ENCODE assay signal across 25 cellular contexts in the genomic region with DNA sequence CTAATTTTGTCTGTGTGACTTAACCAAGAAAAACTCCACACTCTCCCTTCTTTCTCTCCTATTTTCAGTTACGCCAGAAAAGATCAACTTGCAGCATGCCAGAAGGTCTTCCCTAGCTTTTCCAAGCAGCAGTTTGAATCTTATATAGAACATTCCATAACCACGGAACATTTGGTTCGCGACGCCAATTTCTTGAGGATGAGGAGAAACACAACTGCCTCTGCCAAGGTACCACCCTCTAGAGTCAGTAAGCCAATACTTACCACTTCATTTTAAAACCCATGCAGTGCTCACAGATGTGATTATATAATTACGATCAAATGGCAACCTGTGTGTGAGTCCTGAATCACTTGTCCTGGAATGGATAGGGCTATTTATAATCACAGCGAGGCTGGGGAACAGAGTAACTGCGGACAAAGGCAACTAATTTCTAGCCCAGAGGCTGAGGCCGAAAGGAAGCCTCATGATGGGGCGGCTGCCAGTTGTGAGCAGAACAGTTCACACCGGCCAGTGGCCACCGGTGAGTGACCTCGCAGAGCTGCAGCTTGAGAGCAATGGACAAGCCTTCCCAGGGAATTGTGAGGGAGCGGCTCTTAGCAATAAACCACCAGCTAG. TPM values are rescaled to one million over a fixed set of nuclear protein-coding genes. Genes with fewer than 3 reads are reported as not detected.
DNase-seq lines count a peak whose midpoint lies in the region.
"Had no signal": no experiment of that assay in that cellular context is flagged by ENCODE, and none has a peak within 500 bp of the region (broad histone marks: within the 10 kb centered on the region; RNA-seq: fewer than 3 reads in every experiment).

No MANE protein-coding gene starts in this region.

- H4K20me1 ChIP-seq in GM23248 (ENCODE audit: insufficient read depth): no peaks in the 10 kb centered on the region

- H3K27ac Mint-ChIP-seq in activated T-helper 1 cell treated with anti-CD3 and anti-CD28 coated beads, Interleukin-12 subunit alpha, Interleukin-12 subunit beta, Interleukin-2, Interleukin-4 antibody, amounts not matched to agents 30 ng/mL and 10 ng/mL and 1 ng/mL, durations not matched to agents 14 hours and 24 hours and 36 hours: no peak overlapping the region
- H3K27ac Mint-ChIP-seq: activated CD4-positive, alpha-beta memory T cell treated with anti-CD3 and anti-CD28 coated beads, Interleukin-2, amount 10 ng/mL, durations not matched to agents 7 days and 5 days; activated naive CD8-positive, alpha-beta T cell; T-cell had no signal

- H3K27me3 ChIP-seq in GM23248 (replicated peaks; ENCODE audit: insufficient read depth): peaks cover 37% of the 10 kb centered on the region

- no peaks in the 10 kb centered on the region for H3K79me2 ChIP-seq in GM23248 (ENCODE audit: insufficient read depth)

- in situ Hi-C loops in GM23248 (cut with MboI): no loop called here

- no peaks in the 10 kb centered on the region for H3K4me1 Mint-ChIP-seq in activated T-helper 1 cell treated with anti-CD3 and anti-CD28 coated beads, Interleukin-12 subunit alpha, Interleukin-12 subunit beta, Interleukin-2, Interleukin-4 antibody, amounts not matched to agents 30 ng/mL and 10 ng/mL and 1 ng/mL, durations not matched to agents 14 hours and 24 hours and 36 hours (ENCODE audit: low read depth)
- H3K4me1 Mint-ChIP-seq: activated CD4-positive, alpha-beta memory T cell treated with anti-CD3 and anti-CD28 coated beads, Interleukin-2, amount 10 ng/mL, durations not matched to agents 7 days and 5 days; T-cell had no signal

- no peak overlapping the region for H3K9ac ChIP-seq in GM23248

- WGBS in GM23248 (ENCODE audit: low coverage in 1 of 2, low lambda C conversion rate in 2 of 2, missing lambda C conversion rate in 2 of 2), 2 experiments: 16 to 19% methylated on average over 14 of the region's 14 CpGs

- no peaks in the 10 kb centered on the region for H3K9me3 ChIP-seq in GM23248 (ENCODE audit: low read depth)
- H3K9me3 ChIP-seq: Caco-2, transverse colon had no signal

- H2AFZ ChIP-seq in GM23248: no peak overlapping the region

- H3K4me1 ChIP-seq in GM23248 (ENCODE audit: insufficient read depth): no peaks in the 10 kb centered on the region
- H3K4me1 ChIP-seq: Caco-2, transverse colon had no signal

- H3K36me3 Mint-ChIP-seq in activated T-helper 1 cell treated with anti-CD3 and anti-CD28 coated beads, Interleukin-12 subunit alpha, Interleukin-12 subunit beta, Interleukin-2, Interleukin-4 antibody, amounts not matched to agents 30 ng/mL and 10 ng/mL and 1 ng/mL, durations not matched to agents 14 hours and 24 hours and 36 hours (ENCODE audit: low read depth): no peaks in the 10 kb centered on the region
- H3K36me3 Mint-ChIP-seq: activated naive CD8-positive, alpha-beta T cell; T-cell had no signal

- H3F3A ChIP-seq in GM23248 (ENCODE audit: insufficient read depth): no peaks in the 10 kb centered on the region

- no peak overlapping the region for H3K4me3 Mint-ChIP-seq in activated T-helper 1 cell treated with anti-CD3 and anti-CD28 coated beads, Interleukin-12 subunit alpha, Interleukin-12 subunit beta, Interleukin-2, Interleukin-4 antibody, amounts not matched to agents 30 ng/mL and 10 ng/mL and 1 ng/mL, durations not matched to agents 14 hours and 24 hours and 36 hours
- H3K4me3 Mint-ChIP-seq: activated CD4-positive, alpha-beta memory T cell treated with anti-CD3 and anti-CD28 coated beads, Interleukin-2, amount 10 ng/mL, durations not matched to agents 7 days and 5 days; activated naive CD8-positive, alpha-beta T cell; T-cell had no signal

- peak; percentile 30 for DNase-seq in GM23248
- DNase-seq in inferior parietal cortex (ENCODE audit: extremely low spot score): peak; percentile 61
- DNase-seq in renal cortical epithelial cell (ENCODE audit: low read depth): peak; percentile 18
- no peak for DNase-seq in NCI-H2029 (lab: John Stamatoyannopoulos, UW)
- DNase-seq in kidney glomerular epithelial cell (lab: John Stamatoyannopoulos, UW): no peak
- DNase-seq in activated T-helper 1 cell treated with anti-CD3 and anti-CD28 coated beads, Interleukin-12 subunit alpha, Interleukin-12 subunit beta, Interleukin-2, Interleukin-4 antibody, amounts not matched to agents 30 ng/mL and 10 ng/mL and 1 ng/mL, durations not matched to agents 14 hours and 24 hours and 36 hours (ENCODE audit: low spot score): no peak
- DNase-seq in NK-92 (lab: John Stamatoyannopoulos, UW; ENCODE audit: unreplicated experiment): no peak
- DNase-seq: activated CD4-positive, alpha-beta memory T cell treated with anti-CD3 and anti-CD28 coated beads, Interleukin-2, amount 10 ng/mL, durations not matched to agents 7 days and 5 days; C1 segment of cervical spinal cord; Caco-2; DND-41; effector memory CD4-positive, alpha-beta T cell; KG1; MV-4-11; NCI-H2171 treated with DMSO at 0.1 percent for 48 hours; retina; SHP77 treated with DMSO at 0.1 percent for 48 hours; stimulated activated naive CD8-positive, alpha-beta T cell treated with anti-CD3 and anti-CD28 coated beads, Interleukin-15, Interleukin-2, amounts not matched to agents 100 U/mL and 50 U/mL, for 24 hours; T-cell; transverse colon had no signal

- H3K27ac ChIP-seq in GM23248 (no peak overlapping the region), angular gyrus (ENCODE audit: low read depth, low read length) (peak overlapping the region; percentile 57)

- H3K4me3 ChIP-seq in GM23248: no peak overlapping the region
- H3K4me3 ChIP-seq: GM12878, lung, transverse colon had no signal

- no peak overlapping the region for H3K4me2 ChIP-seq in GM23248 (ENCODE audit: unreplicated experiment)

- H3K9me2 ChIP-seq in GM23248 (ENCODE audit: insufficient read depth): no peaks in the 10 kb centered on the region

- H3K27me3 Mint-ChIP-seq in activated T-helper 1 cell treated with anti-CD3 and anti-CD28 coated beads, Interleukin-12 subunit alpha, Interleukin-12 subunit beta, Interleukin-2, Interleukin-4 antibody, amounts not matched to agents 30 ng/mL and 10 ng/mL and 1 ng/mL, durations not matched to agents 14 hours and 24 hours and 36 hours (ENCODE audit: insufficient read depth): peaks cover 4% of the 10 kb centered on the region

- intact Hi-C loops in activated T-helper 1 cell treated with anti-CD3 and anti-CD28 coated beads, Interleukin-12 subunit alpha, Interleukin-12 subunit beta, Interleukin-2, Interleukin-4 antibody, amounts not matched to agents 30 ng/mL and 10 ng/mL and 1 ng/mL, durations not matched to agents 14 hours and 24 hours and 36 hours (cut with micrococcal nuclease): loop anchor here (10.0 kb wide), 1 partner anchor 340 kb away; no protein-coding TSS in a partner anchor

- no peaks in the 10 kb centered on the region for H3K36me3 ChIP-seq in GM23248 (ENCODE audit: low read depth)
- H3K36me3 ChIP-seq: transverse colon had no signal

- H3K9me3 Mint-ChIP-seq in activated T-helper 1 cell treated with anti-CD3 and anti-CD28 coated beads, Interleukin-12 subunit alpha, Interleukin-12 subunit beta, Interleukin-2, Interleukin-4 antibody, amounts not matched to agents 30 ng/mL and 10 ng/mL and 1 ng/mL, durations not matched to agents 14 hours and 24 hours and 36 hours: peaks cover 5% of the 10 kb centered on the region
- H3K9me3 Mint-ChIP-seq: activated CD4-positive, alpha-beta memory T cell treated with anti-CD3 and anti-CD28 coated beads, Interleukin-2, amount 10 ng/mL, durations not matched to agents 7 days and 5 days had no signal

RNA-seq across cellular contexts. Expression of a gene that starts 43.2 kb away (rescaled TPM):
- 77.8 and 97.8 TPM in 2 replicates for total RNA-seq in GM23248 (2014; rRNA removed; shearing (Covaris generic))
- 67.0 and 69.5 TPM in 2 replicates for polyA plus RNA-seq in GM23248 (2016; fragmentation: Nextera tagmentation; extraction: Ambion mirVana)
- total RNA-seq in renal cortical epithelial cell: 88.7 and 99.5 TPM in 2 replicates
- 0.81 and 1.8 TPM in 2 replicates for total RNA-seq in activated T-helper 1 cell treated with anti-CD3 and anti-CD28 coated beads, Interleukin-12 subunit alpha, Interleukin-12 subunit beta, Interleukin-2, Interleukin-4 antibody, amounts not matched to agents 30 ng/mL and 10 ng/mL and 1 ng/mL, durations not matched to agents 14 hours and 24 hours and 36 hours
- total RNA-seq: OCI-LY7 had no signal

Comparison
In these comparisons a context has a peak if more than half of its experiments do, and no peak if none do; other contexts are left out.
1. DNase-seq: peak in GM23248 (single experiment), inferior parietal cortex (single experiment) and renal cortical epithelial cell (single experiment); none in NCI-H2029 (single experiment), kidney glomerular epithelial cell (single experiment), activated T-helper 1 cell treated with anti-CD3 and anti-CD28 coated beads, Interleukin-12 subunit alpha, Interleukin-12 subunit beta, Interleukin-2, Interleukin-4 antibody, amounts not matched to agents 30 ng/mL and 10 ng/mL and 1 ng/mL, durations not matched to agents 14 hours and 24 hours and 36 hours (single experiment) and NK-92 (single experiment).
2. RNA of a gene that starts 43.2 kb away (total RNA-seq): 77.8 to 97.8 TPM in GM23248 and 88.7 to 99.5 TPM in renal cortical epithelial cell; 0.81 to 1.8 TPM in activated T-helper 1 cell treated with anti-CD3 and anti-CD28 coated beads, Interleukin-12 subunit alpha, Interleukin-12 subunit beta, Interleukin-2, Interleukin-4 antibody, amounts not matched to agents 30 ng/mL and 10 ng/mL and 1 ng/mL, durations not matched to agents 14 hours and 24 hours and 36 hours; every median in the first group is over 10 times any median in the second.